In the genomic region with DNA sequence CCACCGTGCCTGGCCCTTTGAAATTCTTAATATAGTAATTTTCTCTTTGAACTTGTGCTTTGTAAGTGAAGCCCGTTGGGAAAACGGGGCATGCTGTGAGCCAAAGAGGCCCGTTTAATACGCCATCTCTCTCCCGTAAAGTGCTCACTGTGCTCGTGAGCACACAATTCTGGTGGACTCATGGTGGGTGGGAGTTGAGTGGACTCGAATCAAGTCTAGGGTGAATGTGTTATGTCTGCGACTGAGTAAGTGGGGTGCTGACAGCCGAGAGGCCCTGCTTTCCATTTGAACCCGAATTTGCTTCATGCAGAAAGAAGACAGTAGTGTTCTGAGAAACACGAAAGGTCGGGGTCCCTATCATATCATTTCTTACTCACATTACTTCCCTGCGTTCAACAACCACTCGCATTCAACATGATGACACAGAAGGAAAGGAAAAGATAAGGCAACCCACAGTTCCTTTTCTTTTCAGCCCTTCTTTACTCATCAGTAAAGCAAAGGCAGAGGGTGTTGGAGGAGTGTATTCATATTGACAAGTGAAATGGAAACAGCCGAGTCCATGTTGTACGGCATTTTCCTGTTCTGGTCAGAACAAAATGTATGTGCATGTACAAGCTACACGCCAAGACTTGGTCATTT, we compare ENCODE assay signal across 1 cellular context.
TF ChIP-seq lines count a peak whose summit lies in the region.

No MANE protein-coding gene starts in this region.

TF ChIP-seq in K562, 482 proteins besides CTCF, POLR2A, EP300 and RAD21 (continued from another document and continues in another):
- TF ChIP-seq ZNF318 (IDR thresholded peaks at IDR 0.05; ENCODE audit: borderline replicate concordance in 1 of 2, low read depth in 1 of 2) = no peak
- no peak for TF ChIP-seq NR4A1 (CRISPR knock-in tag; IDR thresholded peaks at IDR 0.05)
- 0 out of 2 replicates have a peak, but pooled peaks have one; percentile 48 for TF ChIP-seq NR4A1 (tag; IDR thresholded peaks at IDR 0.05)
- TF ChIP-seq NR2C1 (IDR thresholded peaks at IDR 0.05) = no peak
- no peak for TF ChIP-seq NR2C1 (tag; IDR thresholded peaks at IDR 0.05)
- peak; percentile 42; the same call in 1 of the 2 replicates for TF ChIP-seq CTBP1 (IDR thresholded peaks at IDR 0.05; ENCODE audit: borderline replicate concordance)
- TF ChIP-seq, protein P1, sequence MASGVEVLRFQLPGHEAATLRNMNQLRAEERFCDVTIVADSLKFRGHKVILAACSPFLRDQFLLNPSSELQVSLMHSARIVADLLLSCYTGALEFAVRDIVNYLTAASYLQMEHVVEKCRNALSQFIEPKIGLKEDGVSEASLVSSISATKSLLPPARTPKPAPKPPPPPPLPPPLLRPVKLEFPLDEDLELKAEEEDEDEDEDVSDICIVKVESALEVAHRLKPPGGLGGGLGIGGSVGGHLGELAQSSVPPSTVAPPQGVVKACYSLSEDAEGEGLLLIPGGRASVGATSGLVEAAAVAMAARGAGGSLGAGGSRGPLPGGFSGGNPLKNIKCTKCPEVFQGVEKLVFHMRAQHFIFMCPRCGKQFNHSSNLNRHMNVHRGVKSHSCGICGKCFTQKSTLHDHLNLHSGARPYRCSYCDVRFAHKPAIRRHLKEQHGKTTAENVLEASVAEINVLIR (CRISPR knock-in tag; IDR thresholded peaks at IDR 0.05) = no peak
- no peak for TF ChIP-seq PYGO2 (tag; IDR thresholded peaks at IDR 0.05)
- peak; percentile 90 for TF ChIP-seq SMARCA4 (IDR thresholded peaks at IDR 0.05)
- TF ChIP-seq ATF3 (IDR thresholded peaks at IDR 0.05) = peak; percentile 70; the same call in 1 of the 2 replicates
- no peak for TF ChIP-seq ATF3 (CRISPR knock-in tag; conservative IDR thresholded peaks at IDR 0.05)
- TF ChIP-seq POLR2H (tag; IDR thresholded peaks at IDR 0.05; ENCODE audit: low read depth) = peak; percentile 75
- peak; percentile 56; the same call in 1 of the 2 replicates for TF ChIP-seq MYC (IDR thresholded peaks at IDR 0.05; ENCODE audit: low read depth, low read length)
- TF ChIP-seq MYC (CRISPR knock-in tag; IDR thresholded peaks at IDR 0.05; ENCODE audit: borderline replicate concordance, low read depth) = no peak
- TF ChIP-seq, protein P2, sequence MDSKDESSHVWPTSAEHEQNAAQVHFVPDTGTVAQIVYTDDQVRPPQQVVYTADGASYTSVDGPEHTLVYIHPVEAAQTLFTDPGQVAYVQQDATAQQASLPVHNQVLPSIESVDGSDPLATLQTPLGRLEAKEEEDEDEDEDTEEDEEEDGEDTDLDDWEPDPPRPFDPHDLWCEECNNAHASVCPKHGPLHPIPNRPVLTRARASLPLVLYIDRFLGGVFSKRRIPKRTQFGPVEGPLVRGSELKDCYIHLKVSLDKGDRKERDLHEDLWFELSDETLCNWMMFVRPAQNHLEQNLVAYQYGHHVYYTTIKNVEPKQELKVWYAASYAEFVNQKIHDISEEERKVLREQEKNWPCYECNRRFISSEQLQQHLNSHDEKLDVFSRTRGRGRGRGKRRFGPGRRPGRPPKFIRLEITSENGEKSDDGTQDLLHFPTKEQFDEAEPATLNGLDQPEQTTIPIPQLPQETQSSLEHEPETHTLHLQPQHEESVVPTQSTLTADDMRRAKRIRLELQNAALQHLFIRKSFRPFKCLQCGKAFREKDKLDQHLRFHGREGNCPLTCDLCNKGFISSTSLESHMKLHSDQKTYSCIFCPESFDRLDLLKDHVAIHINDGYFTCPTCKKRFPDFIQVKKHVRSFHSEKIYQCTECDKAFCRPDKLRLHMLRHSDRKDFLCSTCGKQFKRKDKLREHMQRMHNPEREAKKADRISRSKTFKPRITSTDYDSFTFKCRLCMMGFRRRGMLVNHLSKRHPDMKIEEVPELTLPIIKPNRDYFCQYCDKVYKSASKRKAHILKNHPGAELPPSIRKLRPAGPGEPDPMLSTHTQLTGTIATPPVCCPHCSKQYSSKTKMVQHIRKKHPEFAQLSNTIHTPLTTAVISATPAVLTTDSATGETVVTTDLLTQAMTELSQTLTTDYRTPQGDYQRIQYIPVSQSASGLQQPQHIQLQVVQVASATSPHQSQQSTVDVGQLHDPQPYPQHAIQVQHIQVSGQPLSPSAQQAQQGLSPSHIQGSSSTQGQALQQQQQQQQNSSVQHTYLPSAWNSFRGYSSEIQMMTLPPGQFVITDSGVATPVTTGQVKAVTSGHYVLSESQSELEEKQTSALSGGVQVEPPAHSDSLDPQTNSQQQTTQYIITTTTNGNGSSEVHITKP (IDR thresholded peaks at IDR 0.05; ENCODE audit: partially characterized antibody) = peak; percentile 56
- TF ChIP-seq, protein P3, sequence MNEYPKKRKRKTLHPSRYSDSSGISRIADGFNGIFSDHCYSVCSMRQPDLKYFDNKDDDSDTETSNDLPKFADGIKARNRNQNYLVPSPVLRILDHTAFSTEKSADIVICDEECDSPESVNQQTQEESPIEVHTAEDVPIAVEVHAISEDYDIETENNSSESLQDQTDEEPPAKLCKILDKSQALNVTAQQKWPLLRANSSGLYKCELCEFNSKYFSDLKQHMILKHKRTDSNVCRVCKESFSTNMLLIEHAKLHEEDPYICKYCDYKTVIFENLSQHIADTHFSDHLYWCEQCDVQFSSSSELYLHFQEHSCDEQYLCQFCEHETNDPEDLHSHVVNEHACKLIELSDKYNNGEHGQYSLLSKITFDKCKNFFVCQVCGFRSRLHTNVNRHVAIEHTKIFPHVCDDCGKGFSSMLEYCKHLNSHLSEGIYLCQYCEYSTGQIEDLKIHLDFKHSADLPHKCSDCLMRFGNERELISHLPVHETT (CRISPR knock-in tag; conservative IDR thresholded peaks at IDR 0.05 in 1 of 2, IDR thresholded peaks at IDR 0.05 in 1 of 2) = peak in 1 of 2 experiments; percentile 44; a peak in 1 of 4 replicates
- no peak for TF ChIP-seq ZFPM2 (CRISPR knock-in tag; IDR thresholded peaks at IDR 0.05)
- TF ChIP-seq NFE2 (IDR thresholded peaks at IDR 0.05; ENCODE audit: low read depth) = peak; percentile 39; the same call in 1 of the 2 replicates
- no peak for TF ChIP-seq ZKSCAN8 (CRISPR knock-in tag; IDR thresholded peaks at IDR 0.05)
- TF ChIP-seq, protein P4, sequence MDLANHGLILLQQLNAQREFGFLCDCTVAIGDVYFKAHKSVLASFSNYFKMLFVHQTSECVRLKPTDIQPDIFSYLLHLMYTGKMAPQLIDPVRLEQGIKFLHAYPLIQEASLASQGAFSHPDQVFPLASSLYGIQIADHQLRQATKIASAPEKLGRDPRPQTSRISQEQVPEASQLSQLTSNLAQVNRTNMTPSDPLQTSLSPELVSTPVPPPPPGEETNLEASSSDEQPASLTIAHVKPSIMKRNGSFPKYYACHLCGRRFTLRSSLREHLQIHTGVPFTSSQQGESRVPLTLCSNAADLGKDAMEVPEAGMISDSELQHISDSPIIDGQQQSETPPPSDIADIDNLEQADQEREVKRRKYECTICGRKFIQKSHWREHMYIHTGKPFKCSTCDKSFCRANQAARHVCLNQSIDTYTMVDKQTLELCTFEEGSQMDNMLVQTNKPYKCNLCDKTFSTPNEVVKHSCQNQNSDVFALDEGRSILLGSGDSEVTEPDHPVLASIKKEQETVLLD (IDR thresholded peaks at IDR 0.05) = peak; percentile 18; the same call in 1 of the 2 replicates
- TF ChIP-seq HMG20A (CRISPR knock-in tag; conservative IDR thresholded peaks at IDR 0.05) = no peak
- 0 out of 2 replicates have a peak, but pooled peaks have one; percentile 46 for TF ChIP-seq STAT5A (IDR thresholded peaks at IDR 0.05; ENCODE audit: borderline replicate concordance, low read length)
- TF ChIP-seq NCOA1 (IDR thresholded peaks at IDR 0.05; ENCODE audit: low read depth) = peak; percentile 59; the same call in 1 of the 2 replicates
- peak; percentile 70; the same call in 1 of the 2 replicates for TF ChIP-seq ZNF395 (CRISPR knock-in tag; IDR thresholded peaks at IDR 0.05)
- 0 out of 2 replicates have a peak, but pooled peaks have one; percentile 43 for TF ChIP-seq MEF2D (tag; conservative IDR thresholded peaks at IDR 0.05; ENCODE audit: low read depth)
- TF ChIP-seq CREM (IDR thresholded peaks at IDR 0.05; ENCODE audit: low read depth) = peak; percentile 61
- no peak for TF ChIP-seq FOS (IDR thresholded peaks at IDR 0.05; ENCODE audit: extremely low read depth, insufficient read length)
- peak; percentile 53; the same call in 1 of the 2 replicates for TF ChIP-seq SMARCC2 (IDR thresholded peaks at IDR 0.05; ENCODE audit: low read depth)
- peak; percentile 85 to 91 for TF ChIP-seq TRIM24 (IDR thresholded peaks at IDR 0.05)
- TF ChIP-seq ELK3 (CRISPR knock-in tag; IDR thresholded peaks at IDR 0.05) = no peak
- 0 out of 2 replicates have a peak, but pooled peaks have one; percentile 5 for TF ChIP-seq PHF8 (IDR thresholded peaks at IDR 0.05; ENCODE audit: borderline replicate concordance, low read length)
- TF ChIP-seq ZFP1 (CRISPR knock-in tag; IDR thresholded peaks at IDR 0.05) = no peak
- no peak for TF ChIP-seq NR2C2 (CRISPR knock-in tag; IDR thresholded peaks at IDR 0.05)
- peak; percentile 53; the same call in 1 of the 2 replicates for TF ChIP-seq NR2C2 (tag; IDR thresholded peaks at IDR 0.05)
- 0 out of 4 replicates have a peak, but pooled peaks of 1 of the 2 experiments have one; percentile 24 for TF ChIP-seq TBL1XR1 (IDR thresholded peaks at IDR 0.05; ENCODE audit: low read length in 2 of 2)
- TF ChIP-seq HDGF (IDR thresholded peaks at IDR 0.05) = no peak
- peak; percentile 30; the same call in 1 of the 2 replicates for TF ChIP-seq BCOR (IDR thresholded peaks at IDR 0.05)
- peak in 1 of 2 experiments; percentile 76; a peak in 1 of 4 replicates for TF ChIP-seq ARNT (IDR thresholded peaks at IDR 0.05)
- peak; percentile 40; the same call in 1 of the 2 replicates for TF ChIP-seq ZNF175 (CRISPR knock-in tag; IDR thresholded peaks at IDR 0.05; ENCODE audit: low read depth)
- no peak for TF ChIP-seq CCAR2 (IDR thresholded peaks at IDR 0.05; ENCODE audit: low read depth, low read length)
